In the genomic region with DNA sequence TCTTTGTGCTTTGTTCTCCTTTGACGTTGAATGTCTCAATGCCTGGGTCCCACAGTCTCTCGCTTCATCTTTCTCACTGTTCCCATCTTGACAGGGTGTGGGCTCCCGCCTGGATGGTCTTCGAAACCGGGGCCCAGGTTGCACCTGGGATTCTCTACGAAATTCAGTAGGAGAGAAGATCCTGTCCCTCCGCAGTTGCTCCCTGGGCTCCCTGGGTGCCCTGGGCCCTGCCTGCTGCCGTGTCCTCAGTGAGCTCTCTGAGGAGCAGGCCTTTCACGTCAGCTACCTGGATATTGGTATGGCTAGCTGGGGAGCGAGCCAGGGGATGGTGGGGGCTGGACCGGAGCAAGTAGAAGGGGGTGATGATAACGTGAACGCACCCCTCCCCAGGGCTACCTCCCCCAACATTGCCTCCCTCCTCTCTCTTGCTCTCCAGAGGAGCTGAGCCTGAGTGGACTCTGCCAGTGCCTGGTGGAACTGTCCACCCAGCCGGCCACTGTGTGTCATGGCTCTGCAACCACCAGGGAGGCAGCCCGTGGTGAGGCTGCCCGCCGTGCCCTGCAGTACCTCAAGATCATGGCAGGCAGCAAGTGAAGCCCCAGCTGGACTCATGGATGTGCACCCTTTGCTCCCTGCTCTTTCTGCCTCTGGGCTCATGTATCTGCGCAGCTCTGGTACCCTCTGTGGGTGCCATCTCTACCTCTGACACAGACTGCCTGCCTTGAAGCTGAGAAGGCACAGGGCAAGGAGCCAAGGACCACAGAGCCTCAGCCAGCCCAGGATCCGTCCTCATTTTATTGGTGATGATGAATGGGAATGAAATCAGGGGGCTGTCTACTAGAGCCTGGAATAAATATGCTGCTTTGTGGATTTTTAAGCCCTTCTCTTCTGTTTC, we compare ENCODE assay signal across 1 cellular context.
TF ChIP-seq lines count a peak whose summit lies in the region.

No MANE protein-coding gene starts in this region.

TF ChIP-seq in SK-N-SH treated with all-trans-retinoic acid at 6 μM for 48 hours, 23 proteins besides CTCF, POLR2A, EP300 and RAD21 (continued from another document):
- TF ChIP-seq ISL1 (CRISPR knock-in tag; IDR thresholded peaks at IDR 0.05) (no peak), ZNF565 (CRISPR knock-in tag; conservative IDR thresholded peaks at IDR 0.05; ENCODE audit: low read depth) (no peak), ZFP30 (CRISPR knock-in tag; IDR thresholded peaks at IDR 0.05) (no peak)
